ENCODE assay signal across 8 cellular contexts in genomic region chr2:222860740-222861410, GRCh38. TPM values are rescaled to one million over a fixed set of nuclear protein-coding genes. Genes with fewer than 3 reads are reported as not detected.
DNase-seq lines count a peak whose midpoint lies in the region; ATAC-seq and TF ChIP-seq lines count a peak whose summit lies in the region.

TSS of gene ACSL3 (plus strand) at chr2:222861036. CDS start at chr2:222908773, 47,737 bp downstream.

- no peaks in the 10 kb centered on the region for H3K9me3 Mint-ChIP-seq in activated naive CD4-positive, alpha-beta T cell treated with anti-CD3 and anti-CD28 coated beads, Interleukin-2, amount 50 U/mL, for 72 hours

- H3K36me3 Mint-ChIP-seq in activated naive CD4-positive, alpha-beta T cell treated with anti-CD3 and anti-CD28 coated beads, Interleukin-2, amount 50 U/mL, for 72 hours = peaks cover 5 to 6% of the 10 kb centered on the region in 2 donors

- TF ChIP-seq CTCF in omental fat pad (IDR thresholded peaks at IDR 0.05) = no peak

- peak within 1 kb of the TSS; percentile 95 for H3K4me3 ChIP-seq in GM08714 (ENCODE audit: low read length)

- peak within 1 kb of the TSS; percentile 57 for H3K27ac ChIP-seq in temporal lobe (ENCODE audit: low read depth, low read length)

- ATAC-seq in HG02571 (IDR thresholded peaks at IDR 0.05; ENCODE audit: unreplicated experiment) (peak; percentile 99), omental fat pad (ENCODE audit: low FRiP score) (peak; percentile 97)
- ATAC-seq in activated naive CD4-positive, alpha-beta T cell treated with anti-CD3 and anti-CD28 coated beads, Interleukin-2, amount 50 U/mL, for 72 hours = peak; percentile 99

- DNase-seq in NCI-H1092 (lab: John Stamatoyannopoulos, UW) = peak; percentile 91
- peak; percentile 75 for DNase-seq in SKM-1 (lab: John Stamatoyannopoulos, UW; ENCODE audit: unreplicated experiment)
- peak; percentile 93 to 94 for DNase-seq in activated naive CD4-positive, alpha-beta T cell treated with anti-CD3 and anti-CD28 coated beads, Interleukin-2, amount 50 U/mL, for 72 hours (ENCODE audit: low spot score in 2 of 2)
- DNase-seq in glomerular endothelial cell (ENCODE audit: extremely low read depth, low read depth, low spot score) = no peak
- DNase-seq in omental fat pad (ENCODE audit: low spot score) = peak; percentile 83

- H3K27ac Mint-ChIP-seq in activated naive CD4-positive, alpha-beta T cell treated with anti-CD3 and anti-CD28 coated beads, Interleukin-2, amount 50 U/mL, for 72 hours = peak within 1 kb of the TSS; percentile 89 to 98

RNA-seq across cellular contexts. Expression of gene ACSL3, which starts in this region (rescaled TPM):
- total RNA-seq in activated naive CD4-positive, alpha-beta T cell treated with anti-CD3 and anti-CD28 coated beads, Interleukin-2, amount 50 U/mL, for 72 hours = 10 to 100 TPM; 36.1 to 37.1 TPM
- 86.4 and 94.0 TPM in 2 replicates for total RNA-seq in glomerular endothelial cell
- total RNA-seq in omental fat pad = 10 to 100 TPM; 42.4 to 72.2 (median 62.2) TPM
- total RNA-seq in temporal lobe = 145 TPM
